In genomic region chr3:13950042-13950441, GRCh38 we compare ENCODE assay signal across 20 cellular contexts.
DNase-seq lines count a peak whose midpoint lies in the region; ATAC-seq, FAIRE-seq and TF ChIP-seq lines count a peak whose summit lies in the region.
"Had no signal": no experiment of that assay in that cellular context is flagged by ENCODE, and none has a peak within 500 bp of the region (broad histone marks: within the 10 kb centered on the region; RNA-seq: fewer than 3 reads in every experiment).

No MANE protein-coding gene starts in this region.

- peak; percentile 62 for ATAC-seq in left colon

- peaks cover 6% of the 10 kb centered on the region for H3K9me3 Mint-ChIP-seq in Calu3 (ENCODE audit: low read depth, unreplicated experiment)

- no peaks in the 10 kb centered on the region for H3K36me3 Mint-ChIP-seq in Calu3 (ENCODE audit: insufficient read depth, unreplicated experiment)
- H3K36me3 Mint-ChIP-seq: CD4-positive, CD25-positive, alpha-beta regulatory T cell had no signal

- H3K36me3 ChIP-seq in HEK293 (ENCODE audit: control insufficient read depth in 2 of 2, insufficient read depth in 1 of 2, low read length in 2 of 2), result no peaks in the 10 kb centered on the region
- H3K36me3 ChIP-seq: SJSA1 had no signal

- BruUV-seq in Calu3 (replicated peaks; lab: Mats Ljungman, UMichigan), result no TSS peak

- TF ChIP-seq CTCF in D721Med (IDR thresholded peaks at IDR 0.05; ENCODE audit: insufficient read depth, missing control alignments) (no peak), HEK293 (tag by site-specific recombination; IDR thresholded peaks at IDR 0.05) (no peak), Calu3 (IDR thresholded peaks at IDR 0.05; ENCODE audit: unreplicated experiment) (no peak)

- H3K4me3 Mint-ChIP-seq in Calu3 (ENCODE audit: low read depth, unreplicated experiment), result no peak overlapping the region
- H3K4me3 Mint-ChIP-seq: B cell; CD4-positive, CD25-positive, alpha-beta regulatory T cell; HFFc6 had no signal

- CTCF ChIA-PET in HEK293 (lab: Yijun Ruan, JAX), result interaction anchor here (0.5 kb wide), 1 partner anchor 657 kb away, joined by 5 read pairs; no protein-coding TSS in a partner anchor
- CTCF ChIA-PET in Calu3 (lab: Charles Lee), result no interaction called here
- CTCF ChIA-PET in HEK293T (lab: Yijun Ruan, JAX), result no interaction called here

- no peak overlapping the region for H3K4me3 ChIP-seq in HEK293 (ENCODE audit: low read depth, low read length)
- H3K4me3 ChIP-seq: PC-9, SJSA1 had no signal

- H3K4me1 ChIP-seq in HEK293 (ENCODE audit: control insufficient read depth, insufficient read depth, low read length), result no peaks in the 10 kb centered on the region
- H3K4me1 ChIP-seq: SJSA1 had no signal

- H3K4me1 Mint-ChIP-seq in Calu3 (ENCODE audit: low read depth, unreplicated experiment), result no peaks in the 10 kb centered on the region
- H3K4me1 Mint-ChIP-seq: B cell; CD4-positive, CD25-positive, alpha-beta regulatory T cell had no signal

- DNase-seq in D721Med (ENCODE audit: insufficient read length, low spot score) (no peak), NCI-H69 (lab: John Stamatoyannopoulos, UW) (peak; percentile 18), left colon (no peak), HK-2 (ENCODE audit: unreplicated experiment) (no peak), Calu3 (no peak), HEK293T (ENCODE audit: extremely low spot score) (no peak)
- DNase-seq: CD4-positive, CD25-positive, alpha-beta regulatory T cell; GOT3; HFFc6; IMR-90; Karpas-422; MM.1S; NCI-H1417 treated with DMSO at 0.1 percent for 48 hours; NCI-H1930; NCI-H510A treated with DMSO at 0.1 percent for 48 hours; PC-9 had no signal

- POLR2A ChIA-PET in HEK293 (lab: Yijun Ruan, JAX) (no interaction called here), HEK293T (lab: Yijun Ruan, JAX) (no interaction called here)

- H3K27me3 Mint-ChIP-seq in Calu3 (ENCODE audit: unreplicated experiment), result no peaks in the 10 kb centered on the region

- intact Hi-C loops in left colon (cut with DNase I, micrococcal nuclease) (no loop called here), Calu3 (cut with micrococcal nuclease; ENCODE audit: unreplicated experiment) (no loop called here)

- peak; percentile 61 for FAIRE-seq in D721Med (lab: Jason Lieb, UNC)
- FAIRE-seq: GM12892 had no signal

- H3K9me3 ChIP-seq in HEK293 (ENCODE audit: control insufficient read depth, insufficient read depth, low read depth, low read length), result no peaks in the 10 kb centered on the region
- H3K9me3 ChIP-seq: SJSA1 had no signal

- H3K27ac Mint-ChIP-seq in Calu3 (ENCODE audit: unreplicated experiment), result no peak overlapping the region
- H3K27ac Mint-ChIP-seq: B cell; CD4-positive, CD25-positive, alpha-beta regulatory T cell; HFFc6 had no signal

- no peak overlapping the region for H3K27ac ChIP-seq in HEK293 (ENCODE audit: extremely low read depth, low read depth, low read length)
- H3K27ac ChIP-seq: PC-9, SJSA1 had no signal

TF ChIP-seq in HEK293, 187 proteins besides CTCF, POLR2A, EP300 and RAD21:
- TF ChIP-seq ZNF366 (tag by site-specific recombination; conservative IDR thresholded peaks at IDR 0.05), result no peak
- TF ChIP-seq FEZF1 (tag by site-specific recombination; IDR thresholded peaks at IDR 0.05), result peak; percentile 41; the same call in 1 of the 2 replicates
- TF ChIP-seq OSR2 (tag by site-specific recombination; IDR thresholded peaks at IDR 0.05), result peak; percentile 68; the same call in 1 of the 2 replicates
- 0 out of 2 replicates have a peak, but pooled peaks have one; percentile 13 for TF ChIP-seq PRDM6 (tag by site-specific recombination; IDR thresholded peaks at IDR 0.05)

TF ChIP-seq in HEK293T, 16 proteins besides CTCF, POLR2A, EP300 and RAD21:
- TF ChIP-seq PKNOX1 (IDR thresholded peaks at IDR 0.05) (no peak), ELF4 (IDR thresholded peaks at IDR 0.05) (no peak), SP1 (IDR thresholded peaks at IDR 0.05) (no peak), FOXA1 (IDR thresholded peaks at IDR 0.05) (no peak), ZNF384 (IDR thresholded peaks at IDR 0.05) (no peak), FOXK2 (IDR thresholded peaks at IDR 0.05) (no peak), FOXM1 (IDR thresholded peaks at IDR 0.05; ENCODE audit: borderline replicate concordance) (no peak), SUZ12 (IDR thresholded peaks at IDR 0.05) (no peak), BHLHE40 (IDR thresholded peaks at IDR 0.05; ENCODE audit: borderline replicate concordance) (no peak)
